ENCODE assay signal across 8 cellular contexts in the genomic region with DNA sequence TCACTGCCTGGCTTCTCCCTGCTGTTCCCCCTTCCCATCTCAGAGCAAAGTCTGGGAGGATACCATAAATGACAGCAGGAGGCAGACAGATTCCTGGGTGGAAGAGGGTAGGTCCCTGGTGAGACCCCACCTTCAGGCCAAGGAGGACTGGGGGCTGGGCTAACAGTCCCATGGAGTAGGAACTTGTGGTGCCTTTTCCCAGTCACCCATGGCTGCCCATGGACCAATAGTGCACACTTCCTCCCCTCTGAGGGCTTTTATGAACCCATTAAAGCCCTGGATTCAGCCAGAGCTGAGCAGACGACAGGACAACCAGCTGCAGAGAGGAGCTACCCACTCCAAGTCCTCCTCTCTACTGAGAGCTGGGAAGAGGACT. TPM values are rescaled to one million over a fixed set of nuclear protein-coding genes. Genes with fewer than 3 reads are reported as not detected.
A peak's percentile ranks its signal among the peaks of the same experiment; 100 is the strongest.
DNase-seq lines count a peak whose midpoint lies in the region; ATAC-seq and TF ChIP-seq lines count a peak whose summit lies in the region.

No MANE protein-coding gene starts in this region.

- H3K36me3 ChIP-seq in BLaER1 treated with 17β-estradiol and CSF1 and Interleukin-3, amounts not matched to agents 10 nM and 100 nM = no peaks in the 10 kb centered on the region
- H3K36me3 ChIP-seq in KMS-11 (ENCODE audit: insufficient read depth) (no peaks in the 10 kb centered on the region), breast epithelium (no peaks in the 10 kb centered on the region)

- TF ChIP-seq POLR2A in breast epithelium (IDR thresholded peaks at IDR 0.05) = no peak

- no peaks in the 10 kb centered on the region for H4K20me1 ChIP-seq in BLaER1 treated with 17β-estradiol and CSF1 and Interleukin-3, amounts not matched to agents 10 nM and 100 nM
- H4K20me1 ChIP-seq in KMS-11 (ENCODE audit: insufficient read depth) = no peaks in the 10 kb centered on the region

- peak overlapping the region; percentile 41 to 67 (median 49); a peak in 19 of 20 replicates for H3K4me3 ChIP-seq in BLaER1 treated with 17β-estradiol and CSF1 and Interleukin-3, amounts not matched to agents 10 nM and 100 nM
- H3K4me3 ChIP-seq in KMS-11 (IDR thresholded peaks at IDR 0.05; ENCODE audit: insufficient read depth, low read depth, low read length) (no peak overlapping the region), breast epithelium (peak overlapping the region; percentile 14 to 53 (median 43))

- DNase-seq in breast epithelium (ENCODE audit: low spot score in 2 of 2) (no peak), naive B cell (no peak), amniotic stem cell (lab: John Stamatoyannopoulos, UW) (no peak)
- no peak for DNase-seq in activated CD4-positive, alpha-beta T cell treated with anti-CD3 and anti-CD28 coated beads for 1 hour

- H3K4me1 ChIP-seq in BLaER1 treated with 17β-estradiol and CSF1 and Interleukin-3, amounts not matched to agents 10 nM and 100 nM = peaks cover 14 to 27% (median 25%) of the 10 kb centered on the region in 10 experiments
- H3K4me1 ChIP-seq in KMS-11 (ENCODE audit: low read depth, poor library complexity, severe bottlenecking) (peaks cover 19% of the 10 kb centered on the region), breast epithelium (no peaks in the 10 kb centered on the region)

- H3K27ac Mint-ChIP-seq in naive B cell = no peak overlapping the region

- peak overlapping the region in 9 of 11 experiments; percentile 33 to 72 (median 53); a peak in 16 of 22 replicates for H3K9ac ChIP-seq in BLaER1 treated with 17β-estradiol and CSF1 and Interleukin-3, amounts not matched to agents 10 nM and 100 nM
- no peak overlapping the region for H3K9ac ChIP-seq in KMS-11

- no peaks in the 10 kb centered on the region for H3K27me3 Mint-ChIP-seq in naive B cell

- H3K4me3 Mint-ChIP-seq in naive B cell = peak overlapping the region in 7 of 8 donors; percentile 45 to 86 (median 76)

- no peaks in the 10 kb centered on the region for H3K27me3 ChIP-seq in BLaER1 treated with 17β-estradiol and CSF1 and Interleukin-3, amounts not matched to agents 10 nM and 100 nM
- H3K27me3 ChIP-seq in KMS-11 (ENCODE audit: insufficient read depth, low read depth) = no peaks in the 10 kb centered on the region
- no peaks in the 10 kb centered on the region for H3K27me3 ChIP-seq in breast epithelium

- ATAC-seq in naive B cell (ENCODE audit: low read depth in 2 of 2) = no peak
- ATAC-seq in HG03025 (IDR thresholded peaks at IDR 0.05; ENCODE audit: low FRiP score, unreplicated experiment) = no peak
- ATAC-seq in GM18858 (IDR thresholded peaks at IDR 0.05; ENCODE audit: unreplicated experiment) = no peak

- TF ChIP-seq CTCF in KMS-11 (conservative IDR thresholded peaks at IDR 0.05; ENCODE audit: low read depth, low read length) = no peak
- no peak for TF ChIP-seq CTCF in breast epithelium (IDR thresholded peaks at IDR 0.05)

- H3K9me3 Mint-ChIP-seq in naive B cell = no peaks in the 10 kb centered on the region

- H3K27ac ChIP-seq in BLaER1 treated with 17β-estradiol and CSF1 and Interleukin-3, amounts not matched to agents 10 nM and 100 nM = peak overlapping the region in 8 of 11 experiments; percentile 44 to 85 (median 70); a peak in 15 of 22 replicates
- H3K27ac ChIP-seq in KMS-11 (no peak overlapping the region), breast epithelium (no peak overlapping the region)

- peaks cover 3 to 18% (median 13%) of the 10 kb centered on the region in 3 donors for H3K4me1 Mint-ChIP-seq in naive B cell

- intact Hi-C loops in breast epithelium (cut with DNase I; ENCODE audit: low total_unique reads) = no loop called here

- H3K36me3 Mint-ChIP-seq in naive B cell = no peaks in the 10 kb centered on the region

- H3K9me3 ChIP-seq in BLaER1 treated with 17β-estradiol and CSF1 and Interleukin-3, amounts not matched to agents 10 nM and 100 nM (replicated peaks in 1 of 11) = peaks cover 0 to 46% (median 23%) of the 10 kb centered on the region in 11 experiments; a peak in 17 of 22 replicates
- no peaks in the 10 kb centered on the region for H3K9me3 ChIP-seq in breast epithelium

- H3K4me2 ChIP-seq in BLaER1 treated with 17β-estradiol and CSF1 and Interleukin-3, amounts not matched to agents 10 nM and 100 nM = peak overlapping the region; percentile 73 to 95 (median 88)
- H3K4me2 ChIP-seq in KMS-11 = peak overlapping the region; percentile 68

- H2AFZ ChIP-seq in KMS-11 (ENCODE audit: low read depth) = peak overlapping the region; percentile 67

- no peaks in the 10 kb centered on the region for H3K79me2 ChIP-seq in KMS-11 (ENCODE audit: insufficient read depth, low read depth)

RNA-seq across cellular contexts. Expression of a gene that starts 36.6 kb away (rescaled TPM):
- not detected for total RNA-seq in breast epithelium
- polyA plus RNA-seq in naive B cell (ENCODE audit: low read depth in 6 of 6) = not detected

Comparison
In these comparisons a context has a peak if more than half of its experiments do, and no peak if none do; other contexts are left out.
1. H3K27ac ChIP-seq: peak in BLaER1 treated with 17β-estradiol and CSF1 and Interleukin-3, amounts not matched to agents 10 nM and 100 nM (8 of 11); none in KMS-11 (single experiment) and breast epithelium (0 of 2).